2 cellular contexts compared by ENCODE assay signal in the genomic region with DNA sequence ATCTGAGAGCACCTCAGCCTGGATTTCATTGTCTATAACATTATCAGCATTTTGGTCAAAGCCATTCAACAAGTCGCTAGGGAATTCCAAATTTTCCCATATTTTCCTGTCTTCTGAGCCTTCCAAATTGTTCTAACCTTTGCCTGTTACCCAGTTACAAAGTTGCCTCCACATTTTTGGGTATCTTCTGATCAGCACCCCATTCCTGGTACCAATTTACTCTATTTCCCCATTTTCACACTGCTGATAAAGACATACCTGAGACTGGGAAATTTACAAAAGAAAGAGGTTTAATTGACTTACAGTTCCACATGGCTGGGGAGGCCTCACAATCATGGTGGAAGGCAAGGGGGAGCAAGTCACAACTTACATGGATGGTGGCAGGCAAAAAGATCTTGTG. TPM values are rescaled to one million over a fixed set of nuclear protein-coding genes. Genes with fewer than 3 reads are reported as not detected.
"Had no signal": no experiment of that assay in that cellular context is flagged by ENCODE, and none has a peak within 500 bp of the region (broad histone marks: within the 10 kb centered on the region; RNA-seq: fewer than 3 reads in every experiment).

No MANE protein-coding gene starts in this region.

RNA-seq across cellular contexts. Expression of a gene that starts 27.0 kb away (rescaled TPM):
- total RNA-seq: G401, GM12878 had no signal
- polyA plus RNA-seq: GM12878 had no signal

RNA-seq across cellular contexts. Expression of a gene that starts 41.0 kb away (rescaled TPM):
- total RNA-seq: G401, GM12878 had no signal
- polyA plus RNA-seq: GM12878 had no signal
